In genomic region chr1:54275349-54275748, GRCh38 we compare ENCODE assay signal across 9 cellular contexts.
DNase-seq lines count a peak whose midpoint lies in the region; ATAC-seq, FAIRE-seq and TF ChIP-seq lines count a peak whose summit lies in the region.
"Had no signal": no experiment of that assay in that cellular context is flagged by ENCODE, and none has a peak within 500 bp of the region (broad histone marks: within the 10 kb centered on the region; RNA-seq: fewer than 3 reads in every experiment).

No MANE protein-coding gene starts in this region.

- H2BK12ac ChIP-seq in H1 (ENCODE audit: low read depth, low read length), result no peak overlapping the region

- H3K27ac Mint-ChIP-seq in activated T-cell treated with anti-CD3 and anti-CD28 coated beads, Interleukin-2, amount 50 U/mL, for 24 hours, result peak overlapping the region; percentile 32

- peaks cover 16% of the 10 kb centered on the region for H3K36me3 Mint-ChIP-seq in activated T-cell treated with anti-CD3 and anti-CD28 coated beads, Interleukin-2, amount 50 U/mL, for 24 hours (ENCODE audit: low read depth)

- no peak overlapping the region for H2BK120ac ChIP-seq in H1 (replicated peaks; ENCODE audit: low read depth, low read length)

- H4K91ac ChIP-seq in H1 (replicated peaks; ENCODE audit: insufficient read length, low read length), result no peak overlapping the region

- H3K56ac ChIP-seq in H1 (replicated peaks; ENCODE audit: insufficient read length, low read depth, low read length), result no peak overlapping the region

- no peak overlapping the region for H3K4ac ChIP-seq in H1 (replicated peaks; ENCODE audit: insufficient read length, low read depth, low read length)

- no peak overlapping the region for H3K9ac ChIP-seq in H1 (replicated peaks in 1 of 4; ENCODE audit: extremely low read depth in 1 of 4, low read depth in 3 of 4, low read length in 3 of 4)

- no peak overlapping the region for H3K4me3 ChIP-seq in H1 (ENCODE audit: extremely low read depth in 1 of 4, insufficient read depth in 2 of 4, low read depth in 3 of 4, low read length in 4 of 4)
- H3K4me3 ChIP-seq in upper lobe of right lung, result no peak overlapping the region

- H3K4me2 ChIP-seq in H1 (ENCODE audit: insufficient read depth in 1 of 2, low read depth in 2 of 2, low read length in 2 of 2), result no peak overlapping the region

- peaks cover 27% of the 10 kb centered on the region; the same call in 1 of the 2 replicates for H3K79me1 ChIP-seq in H1 (ENCODE audit: low read depth, low read length)

- H3K36me3 ChIP-seq in H1 (ENCODE audit: control insufficient read depth in 2 of 4, insufficient read depth in 4 of 4, low read length in 3 of 4), result peaks cover 0 to 6% (median 3%) of the 10 kb centered on the region in 4 experiments; a peak in 5 of 8 replicates
- no peaks in the 10 kb centered on the region for H3K36me3 ChIP-seq in upper lobe of right lung

- DNase-seq in activated T-cell treated with anti-CD3 and anti-CD28 coated beads, Interleukin-2, amount 50 U/mL, for 24 hours, result no peak
- no peak for DNase-seq in activated T-cell treated with anti-CD3 and anti-CD28 coated beads, Interleukin-2, amount 50 U/mL, for 48 hours
- DNase-seq in H1 (ENCODE audit: low read depth in 1 of 2, low spot score in 2 of 2), result no peak
- DNase-seq in midbrain (lab: John Stamatoyannopoulos, UW), result peak; percentile 28
- no peak for DNase-seq in upper lobe of right lung
- DNase-seq: activated CD8-positive, alpha-beta memory T cell treated with anti-CD3 and anti-CD28 coated beads, Interleukin-2, amount 50 U/mL, for 4 hours had no signal

- H3K27ac ChIP-seq in H1 (ENCODE audit: low read depth, low read length) (no peak overlapping the region), upper lobe of right lung (peak overlapping the region; percentile 91)

- H3K14ac ChIP-seq in H1 (ENCODE audit: insufficient read length), result no peak overlapping the region

- H3K9me3 Mint-ChIP-seq in activated T-cell treated with anti-CD3 and anti-CD28 coated beads, Interleukin-2, amount 50 U/mL, for 24 hours, result no peaks in the 10 kb centered on the region

- CTCF ChIA-PET in H1 (lab: Charles Lee; ENCODE audit: partially characterized antibody), result interaction anchor here (0.7 to 5.8 kb wide), 17 partner anchors 10 to 209 kb away, joined by 3 to 34 read pairs (median 4); no protein-coding TSS in a partner anchor

- peak in 1 of 3 experiments; percentile 22; a peak in 1 of 4 replicates for TF ChIP-seq CTCF in H1 (IDR thresholded peaks at IDR 0.05; ENCODE audit: control extremely low read depth in 1 of 3, insufficient read depth in 1 of 3, low read depth in 1 of 3, low read length in 3 of 3)
- TF ChIP-seq CTCF in upper lobe of right lung (IDR thresholded peaks at IDR 0.05), result peak; percentile 20

- FAIRE-seq in H1 (lab: Jason Lieb, UNC), result no peak

- no peak overlapping the region for H3K23ac ChIP-seq in H1 (ENCODE audit: insufficient read length)

- H3K4me1 Mint-ChIP-seq in activated T-cell treated with anti-CD3 and anti-CD28 coated beads, Interleukin-2, amount 50 U/mL, for 24 hours (ENCODE audit: low read depth), result peaks cover 50% of the 10 kb centered on the region

- no peak overlapping the region for H2AK5ac ChIP-seq in H1 (ENCODE audit: low read depth, low read length)

- intact Hi-C loops in upper lobe of right lung (cut with DNase I), result no loop called here

- H3K18ac ChIP-seq in H1 (ENCODE audit: extremely low read depth, low read length), result no peak overlapping the region

- no peaks in the 10 kb centered on the region for H3K23me2 ChIP-seq in H1 (ENCODE audit: low read depth, low read length)

- no peak overlapping the region for H4K8ac ChIP-seq in H1 (ENCODE audit: extremely low read depth, insufficient read depth, low read length)

- no peak for TF ChIP-seq EP300 in H1 (IDR thresholded peaks at IDR 0.05; ENCODE audit: borderline replicate concordance in 1 of 2, low read depth in 2 of 2, low read length in 2 of 2)

- H2BK15ac ChIP-seq in H1 (ENCODE audit: low read length), result no peak overlapping the region

- no peak overlapping the region for H4K5ac ChIP-seq in H1 (ENCODE audit: insufficient read length, low read depth, low read length)

- H3K4me1 ChIP-seq in H1 (replicated peaks in 1 of 4; ENCODE audit: control insufficient read depth in 3 of 4, insufficient read depth in 4 of 4, low read length in 3 of 4), result peaks cover 9 to 28% (median 21%) of the 10 kb centered on the region in 4 experiments
- H3K4me1 ChIP-seq in upper lobe of right lung, result peaks cover 78% of the 10 kb centered on the region

- H3K27me3 Mint-ChIP-seq in activated T-cell treated with anti-CD3 and anti-CD28 coated beads, Interleukin-2, amount 50 U/mL, for 24 hours, result no peaks in the 10 kb centered on the region

- peaks cover 0 to 79% of the 10 kb centered on the region in 2 experiments; a peak in 2 of 4 replicates for H3K79me2 ChIP-seq in H1 (ENCODE audit: control insufficient read depth in 1 of 2, insufficient read depth in 2 of 2, low read length in 2 of 2)

- TF ChIP-seq RAD21 in H1 (IDR thresholded peaks at IDR 0.05 in 1 of 2, conservative IDR thresholded peaks at IDR 0.05 in 1 of 2; ENCODE audit: low read depth in 2 of 2, low read length in 2 of 2), result peak in 1 of 2 experiments; percentile 14; a peak in 1 of 4 replicates

- no peak overlapping the region for H3K4me3 Mint-ChIP-seq in activated T-cell treated with anti-CD3 and anti-CD28 coated beads, Interleukin-2, amount 50 U/mL, for 24 hours

- H3K9me3 ChIP-seq in H1 (ENCODE audit: insufficient read depth in 2 of 2, low read depth in 1 of 2, low read length in 1 of 2), result no peaks in the 10 kb centered on the region
- H3K9me3 ChIP-seq in upper lobe of right lung, result no peaks in the 10 kb centered on the region

- peak; percentile 40 for ATAC-seq in upper lobe of right lung
- ATAC-seq in GM18520 (IDR thresholded peaks at IDR 0.05; ENCODE audit: unreplicated experiment), result no peak
- no peak for ATAC-seq in GM21390 (IDR thresholded peaks at IDR 0.05; ENCODE audit: unreplicated experiment)
- no peak for ATAC-seq in GM21381 (IDR thresholded peaks at IDR 0.05; ENCODE audit: unreplicated experiment)

- peak overlapping the region; percentile 68; the same call in 1 of the 2 replicates for H2BK5ac ChIP-seq in H1 (ENCODE audit: low read depth, low read length)

- POLR2A ChIA-PET in H1 (lab: Charles Lee; ENCODE audit: partially characterized antibody), result interaction anchor here (0.6 to 1.7 kb wide), 5 partner anchors 9 to 117 kb away, joined by 3 to 4 read pairs (median 3); no protein-coding TSS in a partner anchor

- no peak for TF ChIP-seq POLR2A in H1 (IDR thresholded peaks at IDR 0.05; ENCODE audit: control extremely low read depth in 1 of 2, low read depth in 2 of 2, low read length in 2 of 2)

- no peak overlapping the region for H2BK20ac ChIP-seq in H1 (ENCODE audit: low read length)

- WGBS in H1 (ENCODE audit: extremely low coverage in 1 of 2, insufficient coverage in 1 of 2, insufficient read length in 1 of 2, insufficient replicate concordance in 2 of 2, low coverage in 1 of 2, low lambda C conversion rate in 2 of 2, missing lambda C conversion rate in 1 of 2), 2 experiments, result 85% methylated on average over 3 of the region's 3 CpGs; no CpG with 5 or more reads in 1 of the 2 experiments

- H2AFZ ChIP-seq in H1 (ENCODE audit: low read length), result no peak overlapping the region

- H4K20me1 ChIP-seq in H1 (replicated peaks in 1 of 2; ENCODE audit: control insufficient read depth in 1 of 2, insufficient read depth in 2 of 2, low read length in 2 of 2), result peaks cover 18 to 22% of the 10 kb centered on the region in 2 experiments

- H3K27me3 ChIP-seq in H1 (replicated peaks in 1 of 4; ENCODE audit: control insufficient read depth in 3 of 4, extremely low read depth in 1 of 4, insufficient read depth in 3 of 4, low read length in 3 of 4) (no peaks in the 10 kb centered on the region), upper lobe of right lung (no peaks in the 10 kb centered on the region)

TF ChIP-seq in H1, 55 proteins besides CTCF, POLR2A, EP300 and RAD21:
- no peak for TF ChIP-seq TEAD4 (IDR thresholded peaks at IDR 0.05; ENCODE audit: low read depth, low read length)
- TF ChIP-seq ATF2 (IDR thresholded peaks at IDR 0.05; ENCODE audit: low read length), result no peak
- no peak for TF ChIP-seq YY1 (IDR thresholded peaks at IDR 0.05; ENCODE audit: low read depth, low read length)
- no peak for TF ChIP-seq TCF12 (IDR thresholded peaks at IDR 0.05; ENCODE audit: low read depth, low read length)
- no peak for TF ChIP-seq ASH2L (IDR thresholded peaks at IDR 0.05; ENCODE audit: low read length)
- TF ChIP-seq BACH1 (IDR thresholded peaks at IDR 0.05; ENCODE audit: low read length), result no peak
- no peak for TF ChIP-seq RFX5 (IDR thresholded peaks at IDR 0.05; ENCODE audit: borderline replicate concordance, low read depth, low read length)
